25 cellular contexts compared by ENCODE assay signal in genomic region chr14:50917449-50917848, GRCh38. TPM values are rescaled to one million over a fixed set of nuclear protein-coding genes. Genes with fewer than 3 reads are reported as not detected.
A peak's percentile ranks its signal among the peaks of the same experiment; 100 is the strongest.
DNase-seq lines count a peak whose midpoint lies in the region; ATAC-seq and TF ChIP-seq lines count a peak whose summit lies in the region.
"Had no signal": no experiment of that assay in that cellular context is flagged by ENCODE, and none has a peak within 500 bp of the region (broad histone marks: within the 10 kb centered on the region; RNA-seq: fewer than 3 reads in every experiment).

No MANE protein-coding gene starts in this region.

- no peak overlapping the region for H3K4me3 Mint-ChIP-seq in WTC11
- H3K4me3 Mint-ChIP-seq: CD14-positive monocyte; CD4-positive, alpha-beta T cell; CD8-positive, alpha-beta memory T cell; HFFc6 had no signal

- H2BK120ac ChIP-seq in IMR-90 (ENCODE audit: low read depth, low read length), result no peak overlapping the region

- peaks cover 78% of the 10 kb centered on the region for H3K36me3 Mint-ChIP-seq in WTC11
- H3K36me3 Mint-ChIP-seq: CD8-positive, alpha-beta memory T cell had no signal

- no peak overlapping the region for H4K91ac ChIP-seq in IMR-90 (ENCODE audit: insufficient read depth, low read depth, low read length)

- no peak overlapping the region for H3K4me3 ChIP-seq in IMR-90 (ENCODE audit: insufficient read depth, low read depth, low read length)
- H3K4me3 ChIP-seq in neutrophil (ENCODE audit: low read depth in 1 of 2, low read length in 1 of 2), result no peak overlapping the region
- H3K4me3 ChIP-seq: A549; BLaER1 treated with 17β-estradiol and CSF1 and Interleukin-3, amounts not matched to agents 10 nM and 100 nM; HAP-1 had no signal

- H3K4me1 ChIP-seq in IMR-90 (ENCODE audit: control insufficient read depth, insufficient read depth, low read length), result peaks cover 8% of the 10 kb centered on the region
- H3K4me1 ChIP-seq in neutrophil (ENCODE audit: control insufficient read depth in 1 of 2, insufficient read depth in 1 of 2, low read depth in 1 of 2, low read length in 1 of 2), result no peaks in the 10 kb centered on the region
- H3K4me1 ChIP-seq: BE2C had no signal

- H2AK9ac ChIP-seq in IMR-90 (replicated peaks; ENCODE audit: low read depth, low read length, poor library complexity), result peak overlapping the region; percentile 71

- TF ChIP-seq POLR2A in IMR-90 (IDR thresholded peaks at IDR 0.05; ENCODE audit: low read depth, low read length), result no peak

- POLR2A ChIA-PET in IMR-90 (lab: Charles Lee; ENCODE audit: unreplicated experiment), result no interaction called here
- POLR2A ChIA-PET in WTC11 (lab: Charles Lee), result no interaction called here

- H4K5ac ChIP-seq in IMR-90 (ENCODE audit: low read depth, low read length), result no peak overlapping the region

- H2BK15ac ChIP-seq in IMR-90 (ENCODE audit: low read depth, low read length), result no peak overlapping the region

- no peak for TF ChIP-seq RAD21 in IMR-90 (IDR thresholded peaks at IDR 0.05; ENCODE audit: low read length)

- H3K14ac ChIP-seq in IMR-90 (replicated peaks; ENCODE audit: low read depth, low read length), result no peak overlapping the region

- intact Hi-C loops in IMR-90 (cut with micrococcal nuclease), result no loop called here

- DNase-seq in IMR-90, result no peak
- DNase-seq in WTC11 (ENCODE audit: low spot score), result no peak
- DNase-seq in left lobe of liver (ENCODE audit: low spot score), result no peak
- DNase-seq in NCI-H345 treated with DMSO at 0.1 percent for 48 hours (lab: John Stamatoyannopoulos, UW; ENCODE audit: unreplicated experiment), result no peak
- no peak for DNase-seq in stimulated activated CD4-positive, alpha-beta T cell treated with anti-CD3 and anti-CD28 coated beads, Interleukin-12 subunit alpha, Interleukin-12 subunit beta, amount 100 ng/mL, for 4 hours
- DNase-seq: 8988T; ACHN; AML-193; BE2C; CD4-positive, alpha-beta T cell; CD8-positive, alpha-beta memory T cell; DMS53; DMS79 treated with DMSO at 0.1 percent for 48 hours; GF-D8; GOT3; HFFc6 had no signal

- H2AK5ac ChIP-seq in IMR-90 (ENCODE audit: low read depth, low read length), result no peak overlapping the region

- no peak overlapping the region for H2BK20ac ChIP-seq in IMR-90 (ENCODE audit: low read depth, low read length)

- no peak overlapping the region for H3K18ac ChIP-seq in IMR-90 (ENCODE audit: low read depth, low read length)

- peaks cover 14% of the 10 kb centered on the region for H3K9me1 ChIP-seq in IMR-90 (ENCODE audit: insufficient read depth, low read length)

- no peak overlapping the region for H3K23ac ChIP-seq in IMR-90 (ENCODE audit: low read depth, low read length)

- no peak overlapping the region for H3K27ac Mint-ChIP-seq in WTC11
- H3K27ac Mint-ChIP-seq: CD4-positive, alpha-beta T cell; CD8-positive, alpha-beta memory T cell; HFFc6 had no signal

- H3K4me2 ChIP-seq in IMR-90 (ENCODE audit: low read depth, low read length), result no peak overlapping the region
- H3K4me2 ChIP-seq: A549; BLaER1 treated with 17β-estradiol and CSF1 and Interleukin-3, amounts not matched to agents 10 nM and 100 nM had no signal

- H3K27me3 ChIP-seq in IMR-90 (ENCODE audit: control insufficient read depth, insufficient read depth, low read length) (no peaks in the 10 kb centered on the region), neutrophil (no peaks in the 10 kb centered on the region)
- H3K27me3 ChIP-seq: BE2C; BLaER1 treated with 17β-estradiol and CSF1 and Interleukin-3, amounts not matched to agents 10 nM and 100 nM had no signal

- H3K4me1 Mint-ChIP-seq in WTC11, result peaks cover 19% of the 10 kb centered on the region
- H3K4me1 Mint-ChIP-seq: CD14-positive monocyte; CD8-positive, alpha-beta memory T cell had no signal

- 0 out of 2 replicates have a peak, but pooled peaks cover 4% of the 10 kb centered on the region for H3K9me3 Mint-ChIP-seq in WTC11
- H3K9me3 Mint-ChIP-seq: CD4-positive, alpha-beta T cell; CD8-positive, alpha-beta memory T cell; HFFc6 had no signal

- dilution Hi-C loops in IMR-90 (cut with HindIII; ENCODE audit: low sequenced_read_pairs, unreplicated experiment), result no loop called here

- TF ChIP-seq CTCF in IMR-90 (conservative IDR thresholded peaks at IDR 0.05; ENCODE audit: low read depth, low read length) (no peak), WTC11 (IDR thresholded peaks at IDR 0.05) (no peak), neutrophil (IDR thresholded peaks at IDR 0.05) (no peak)

- CTCF ChIA-PET in IMR-90 (lab: Yijun Ruan, JAX), result interaction anchor here (0.6 to 1.4 kb wide), 2 partner anchors 13 to 34 kb away, joined by 5 to 6 read pairs; no protein-coding TSS in a partner anchor
- CTCF ChIA-PET in WTC11 (lab: Charles Lee), result no interaction called here

- H3K27ac ChIP-seq in IMR-90 (ENCODE audit: insufficient read depth, low read length) (no peak overlapping the region), neutrophil (peak overlapping the region; percentile 40)
- H3K27ac ChIP-seq: A549; BLaER1 treated with 17β-estradiol and CSF1 and Interleukin-3, amounts not matched to agents 10 nM and 100 nM had no signal

- H2BK5ac ChIP-seq in IMR-90 (ENCODE audit: low read depth, low read length, poor library complexity, severe bottlenecking), result no peak overlapping the region

- no peaks in the 10 kb centered on the region for H4K20me1 ChIP-seq in IMR-90 (ENCODE audit: insufficient read depth, low read length)

- H3K4ac ChIP-seq in IMR-90 (ENCODE audit: low read depth, low read length), result no peak overlapping the region

- H4K8ac ChIP-seq in IMR-90 (ENCODE audit: low read depth in 2 of 2, low read length in 2 of 2), result no peak overlapping the region

- no peak for ATAC-seq in IMR-90 (ENCODE audit: low read depth)
- no peak for ATAC-seq in WTC11
- ATAC-seq in left lobe of liver, result peak; percentile 12
- no peak for ATAC-seq in HG02840 (IDR thresholded peaks at IDR 0.05; ENCODE audit: low FRiP score, unreplicated experiment)
- ATAC-seq in HG02884 (IDR thresholded peaks at IDR 0.05; ENCODE audit: unreplicated experiment), result no peak
- ATAC-seq: A549 had no signal

- no peak overlapping the region for H3K56ac ChIP-seq in IMR-90 (ENCODE audit: extremely low read depth, insufficient read depth, low read length)

- WGBS in IMR-90 (ENCODE audit: extremely low coverage in 2 of 2, insufficient read length in 1 of 2), 2 experiments, result 95% methylated on average over 6 of the region's 6 CpGs; no CpG with 5 or more reads in 1 of the 2 experiments

- H3K36me3 ChIP-seq in IMR-90 (ENCODE audit: control insufficient read depth, insufficient read depth, low read length) (peaks cover 31% of the 10 kb centered on the region), neutrophil (peaks cover 100% of the 10 kb centered on the region)
- H3K36me3 ChIP-seq: BE2C had no signal

- H3K79me1 ChIP-seq in IMR-90 (ENCODE audit: low read depth in 1 of 2, low read length in 2 of 2), result no peaks in the 10 kb centered on the region

- H3K9me3 ChIP-seq in IMR-90 (ENCODE audit: control insufficient read depth, insufficient read depth, low read length), result no peaks in the 10 kb centered on the region
- peaks cover 8% of the 10 kb centered on the region for H3K9me3 ChIP-seq in neutrophil
- H3K9me3 ChIP-seq: A549, BE2C, HAP-1 had no signal

- in situ Hi-C loops in IMR-90 (cut with MboI; ENCODE audit: low sequenced_read_pairs), result no loop called here

- no peak overlapping the region for H3K9ac ChIP-seq in IMR-90 (ENCODE audit: low read depth, low read length)
- H3K9ac ChIP-seq: BLaER1 treated with 17β-estradiol and CSF1 and Interleukin-3, amounts not matched to agents 10 nM and 100 nM had no signal

- no peak overlapping the region for H2AFZ ChIP-seq in IMR-90 (replicated peaks; ENCODE audit: low read length, poor library complexity)

- BruUV-seq in IMR-90 (replicated peaks; lab: Mats Ljungman, UMichigan), result no TSS peak

- H3K27me3 Mint-ChIP-seq in WTC11 (ENCODE audit: low read depth), result no peaks in the 10 kb centered on the region

TF ChIP-seq in IMR-90, 13 proteins besides CTCF, POLR2A, EP300 and RAD21 (continues in another document):
- TF ChIP-seq NFE2L2 (IDR thresholded peaks at IDR 0.05; ENCODE audit: low read depth, low read length), result no peak
- TF ChIP-seq CEBPB (IDR thresholded peaks at IDR 0.05; ENCODE audit: low read depth, low read length), result no peak
- no peak for TF ChIP-seq RCOR1 (IDR thresholded peaks at IDR 0.05; ENCODE audit: insufficient replicate concordance, low read length)
- no peak for TF ChIP-seq MXI1 (IDR thresholded peaks at IDR 0.05; ENCODE audit: borderline replicate concordance, low read depth, low read length)
- TF ChIP-seq CHD1 (IDR thresholded peaks at IDR 0.05; ENCODE audit: low read depth, low read length), result no peak
- TF ChIP-seq SMC3 (IDR thresholded peaks at IDR 0.05; ENCODE audit: low read depth, low read length), result no peak

TF ChIP-seq in WTC11, 78 proteins besides CTCF, POLR2A, EP300 and RAD21:
- no peak for TF ChIP-seq NFE2L1 (CRISPR knock-in tag; IDR thresholded peaks at IDR 0.05)
- TF ChIP-seq USF2 (CRISPR knock-in tag; IDR thresholded peaks at IDR 0.05), result peak; percentile 36; the same call in 1 of the 2 replicates

RNA-seq across cellular contexts. Expression of gene PYGL, which starts 26.8 kb away (rescaled TPM):
- total RNA-seq in IMR-90 (2012; rRNA removed) (70.4 and 73.0 TPM in 2 replicates), WTC11 (2021) (81.0 to 107 TPM (median 101 TPM) in 3 replicates), left lobe of liver (99.1 TPM)
- 49.4 and 52.3 TPM in 2 replicates for polyA plus RNA-seq in IMR-90 (2012; rRNA removed)
- polyA plus RNA-seq in IMR-90 (2012; cell fraction: cytosol; rRNA removed), result 24.5 and 25.8 TPM in 2 replicates
- 23.2 and 58.6 TPM in 2 replicates for polyA plus RNA-seq in IMR-90 (2012; cell fraction: nucleus; rRNA removed; ENCODE audit: low replicate concordance)
- polyA plus RNA-seq: CD8-positive, alpha-beta memory T cell had no signal

RNA-seq across cellular contexts. Expression of gene ABHD12B, which starts 45.6 kb away (rescaled TPM):
- 0.18 TPM in 1 of 2 replicates, not detected in the other for total RNA-seq in IMR-90 (2012; rRNA removed)
- not detected in 2 replicates for polyA plus RNA-seq in IMR-90 (2012; rRNA removed)
- polyA plus RNA-seq in IMR-90 (2012; cell fraction: cytosol; rRNA removed), result 0.03 and 0.05 TPM in 2 replicates
- 0.02 and 0.10 TPM in 2 replicates for polyA plus RNA-seq in IMR-90 (2012; cell fraction: nucleus; rRNA removed; ENCODE audit: low replicate concordance)
- total RNA-seq in WTC11 (2021), result 145 to 156 TPM (median 146 TPM) in 3 replicates
- not detected for total RNA-seq in left lobe of liver
- total RNA-seq: CD4-positive, alpha-beta T cell; CD8-positive, alpha-beta memory T cell; Daoy; G401 had no signal
- polyA plus RNA-seq: A549; CD8-positive, alpha-beta memory T cell had no signal

Comparison
In these comparisons a context has a peak if more than half of its experiments do, and no peak if none do; other contexts are left out.
1. RNA of gene ABHD12B, which starts 45.6 kb away (total RNA-seq): 145 to 156 TPM in WTC11; 0.18 TPM in IMR-90 and not detected in left lobe of liver (single experiment); every median in the first group is over 100 times any median in the second.